ENCODE assay signal across 23 cellular contexts in the genomic region with DNA sequence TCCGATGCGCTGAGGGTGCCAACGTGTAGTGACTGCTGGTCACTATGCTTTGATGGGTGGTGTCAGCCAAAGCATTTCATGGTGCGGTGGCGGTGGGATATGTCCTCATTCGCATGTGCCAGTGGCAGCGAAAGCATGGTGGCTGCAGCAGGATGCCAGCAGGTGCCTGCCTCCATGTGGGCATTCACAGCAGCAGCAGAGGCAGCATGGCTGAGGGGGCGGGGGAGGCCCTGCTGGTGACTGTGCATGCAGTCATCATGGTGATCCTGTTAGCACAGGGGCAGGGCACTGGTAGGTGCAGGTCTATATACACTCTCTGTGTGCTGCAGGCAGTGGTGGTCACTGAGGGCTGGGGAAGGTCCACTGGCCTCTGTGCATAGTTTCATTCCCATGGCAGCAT. TPM values are rescaled to one million over a fixed set of nuclear protein-coding genes. Genes with fewer than 3 reads are reported as not detected.
DNase-seq lines count a peak whose midpoint lies in the region; ATAC-seq, FAIRE-seq and TF ChIP-seq lines count a peak whose summit lies in the region.
"Had no signal": no experiment of that assay in that cellular context is flagged by ENCODE, and none has a peak within 500 bp of the region (broad histone marks: within the 10 kb centered on the region; RNA-seq: fewer than 3 reads in every experiment).

No MANE protein-coding gene starts in this region.

- H3K23me2 ChIP-seq in H1 (ENCODE audit: low read depth, low read length): no peaks in the 10 kb centered on the region

- H3K4ac ChIP-seq in H1 (replicated peaks; ENCODE audit: insufficient read length, low read depth, low read length): no peak overlapping the region

- H3K9me3 Mint-ChIP-seq in activated T-cell treated with anti-CD3 and anti-CD28 coated beads, Interleukin-2, amount 50 U/mL, for 24 hours: no peaks in the 10 kb centered on the region
- H3K9me3 Mint-ChIP-seq in activated T-cell treated with anti-CD3 and anti-CD28 coated beads, Interleukin-2, amount 50 U/mL, for 4 hours: peaks cover 4% of the 10 kb centered on the region
- H3K9me3 Mint-ChIP-seq: T-helper 1 cell treated with Interleukin-12 subunit alpha and Interleukin-12 subunit beta and Interleukin-4 antibody, amounts not matched to agents 30 μg/mL and 1 μg/mL, for 36 hours had no signal

- H2AK5ac ChIP-seq in H1 (ENCODE audit: low read depth, low read length): 0 out of 2 replicates have a peak overlapping the region, but pooled peaks have one; percentile 79

- H3K4me1 Mint-ChIP-seq in activated T-cell treated with anti-CD3 and anti-CD28 coated beads, Interleukin-2, amount 50 U/mL, for 24 hours (ENCODE audit: low read depth): peaks cover 16% of the 10 kb centered on the region
- H3K4me1 Mint-ChIP-seq in activated T-cell treated with anti-CD3 and anti-CD28 coated beads, Interleukin-2, amount 50 U/mL, for 4 hours (ENCODE audit: low read depth): peaks cover 3% of the 10 kb centered on the region
- H3K4me1 Mint-ChIP-seq: nephron progenitor cell had no signal

- H2BK120ac ChIP-seq in H1 (replicated peaks; ENCODE audit: low read depth, low read length): no peak overlapping the region

- H3K9ac ChIP-seq in H1 (replicated peaks in 1 of 4; ENCODE audit: extremely low read depth in 1 of 4, low read depth in 3 of 4, low read length in 3 of 4): no peak overlapping the region
- H3K9ac ChIP-seq: BLaER1 treated with 17β-estradiol and CSF1 and Interleukin-3, amounts not matched to agents 10 nM and 100 nM had no signal

- H3K36me3 ChIP-seq in HEK293 (ENCODE audit: control insufficient read depth in 2 of 2, insufficient read depth in 1 of 2, low read length in 2 of 2) (no peaks in the 10 kb centered on the region), H1 (ENCODE audit: control insufficient read depth in 2 of 4, insufficient read depth in 4 of 4, low read length in 3 of 4) (no peaks in the 10 kb centered on the region; a peak in 1 of 8 replicates)
- H3K36me3 ChIP-seq: cardiac muscle cell, SJSA1 had no signal

- H2BK15ac ChIP-seq in H1 (ENCODE audit: low read length): no peak overlapping the region

- H4K20me1 ChIP-seq in H1 (replicated peaks in 1 of 2; ENCODE audit: control insufficient read depth in 1 of 2, insufficient read depth in 2 of 2, low read length in 2 of 2): peaks cover 0 to 2% of the 10 kb centered on the region in 2 experiments

- H3K4me1 ChIP-seq in HEK293 (ENCODE audit: control insufficient read depth, insufficient read depth, low read length) (no peaks in the 10 kb centered on the region), H1 (replicated peaks in 1 of 4; ENCODE audit: control insufficient read depth in 3 of 4, insufficient read depth in 4 of 4, low read length in 3 of 4) (no peaks in the 10 kb centered on the region)
- H3K4me1 ChIP-seq: left lung, sigmoid colon, SJSA1, vagina had no signal

- peaks cover 25% of the 10 kb centered on the region for H3K36me3 Mint-ChIP-seq in activated T-cell treated with anti-CD3 and anti-CD28 coated beads, Interleukin-2, amount 50 U/mL, for 24 hours (ENCODE audit: low read depth)
- peaks cover 19% of the 10 kb centered on the region for H3K36me3 Mint-ChIP-seq in activated T-cell treated with anti-CD3 and anti-CD28 coated beads, Interleukin-2, amount 50 U/mL, for 4 hours (ENCODE audit: insufficient read depth)

- no peak overlapping the region for H2BK20ac ChIP-seq in H1 (ENCODE audit: low read length)

- TF ChIP-seq RAD21 in H1 (IDR thresholded peaks at IDR 0.05 in 1 of 2, conservative IDR thresholded peaks at IDR 0.05 in 1 of 2; ENCODE audit: low read depth in 2 of 2, low read length in 2 of 2): no peak

- no peak overlapping the region for H3K23ac ChIP-seq in H1 (ENCODE audit: insufficient read length)

- no peak for ATAC-seq in activated T-cell treated with anti-CD3 and anti-CD28 coated beads, Interleukin-2, amount 50 U/mL, for 4 hours
- ATAC-seq: left lung had no signal

- no peak for TF ChIP-seq EP300 in H1 (IDR thresholded peaks at IDR 0.05; ENCODE audit: borderline replicate concordance in 1 of 2, low read depth in 2 of 2, low read length in 2 of 2)

- no peaks in the 10 kb centered on the region for H3K9me3 ChIP-seq in HEK293 (ENCODE audit: control insufficient read depth, insufficient read depth, low read depth, low read length)
- peaks cover 0 to 1% of the 10 kb centered on the region in 2 experiments; a peak in 2 of 4 replicates for H3K9me3 ChIP-seq in H1 (ENCODE audit: insufficient read depth in 2 of 2, low read depth in 1 of 2, low read length in 1 of 2)
- H3K9me3 ChIP-seq: left lung, sigmoid colon, SJSA1, vagina had no signal

- H3K4me3 Mint-ChIP-seq in activated T-cell treated with anti-CD3 and anti-CD28 coated beads, Interleukin-2, amount 50 U/mL, for 24 hours: no peak overlapping the region
- no peak overlapping the region for H3K4me3 Mint-ChIP-seq in activated T-cell treated with anti-CD3 and anti-CD28 coated beads, Interleukin-2, amount 50 U/mL, for 4 hours
- H3K4me3 Mint-ChIP-seq: dendritic cell treated with granulocyte-macrophage colony-stimulating factor and Interleukin-4, amounts not matched to agents 40 ng/mL and 50 ng/mL, for 4 days; IgD-negative memory B cell; nephron progenitor cell; T-helper 1 cell treated with Interleukin-12 subunit alpha and Interleukin-12 subunit beta and Interleukin-4 antibody, amounts not matched to agents 30 μg/mL and 1 μg/mL, for 36 hours had no signal

- no peak overlapping the region for H2BK12ac ChIP-seq in H1 (ENCODE audit: low read depth, low read length)

- no peak overlapping the region for H3K27ac Mint-ChIP-seq in activated T-cell treated with anti-CD3 and anti-CD28 coated beads, Interleukin-2, amount 50 U/mL, for 24 hours
- H3K27ac Mint-ChIP-seq: dendritic cell treated with granulocyte-macrophage colony-stimulating factor and Interleukin-4, amounts not matched to agents 40 ng/mL and 50 ng/mL, for 4 days; IgD-negative memory B cell; nephron progenitor cell; T-helper 1 cell treated with Interleukin-12 subunit alpha and Interleukin-12 subunit beta and Interleukin-4 antibody, amounts not matched to agents 30 μg/mL and 1 μg/mL, for 36 hours had no signal

- H3K27me3 Mint-ChIP-seq in activated T-cell treated with anti-CD3 and anti-CD28 coated beads, Interleukin-2, amount 50 U/mL, for 24 hours: no peaks in the 10 kb centered on the region
- no peaks in the 10 kb centered on the region for H3K27me3 Mint-ChIP-seq in activated T-cell treated with anti-CD3 and anti-CD28 coated beads, Interleukin-2, amount 50 U/mL, for 4 hours (ENCODE audit: low read depth)
- H3K27me3 Mint-ChIP-seq: dendritic cell treated with granulocyte-macrophage colony-stimulating factor and Interleukin-4, amounts not matched to agents 40 ng/mL and 50 ng/mL, for 4 days; IgD-negative memory B cell had no signal

- H4K5ac ChIP-seq in H1 (ENCODE audit: insufficient read length, low read depth, low read length): no peak overlapping the region

- H3K4me3 ChIP-seq in HEK293 (ENCODE audit: low read depth, low read length) (no peak overlapping the region), H1 (ENCODE audit: extremely low read depth in 1 of 4, insufficient read depth in 2 of 4, low read depth in 3 of 4, low read length in 4 of 4) (no peak overlapping the region)
- H3K4me3 ChIP-seq: BLaER1 treated with 17β-estradiol and CSF1 and Interleukin-3, amounts not matched to agents 10 nM and 100 nM; cardiac muscle cell; left lung; sigmoid colon; SJSA1; vagina had no signal

- peaks cover 0 to 36% of the 10 kb centered on the region in 2 experiments; a peak in 3 of 4 replicates for H3K79me2 ChIP-seq in H1 (ENCODE audit: control insufficient read depth in 1 of 2, insufficient read depth in 2 of 2, low read length in 2 of 2)

- TF ChIP-seq CTCF in HEK293 (tag by site-specific recombination; IDR thresholded peaks at IDR 0.05) (no peak), H1 (IDR thresholded peaks at IDR 0.05; ENCODE audit: control extremely low read depth in 1 of 3, insufficient read depth in 1 of 3, low read depth in 1 of 3, low read length in 3 of 3) (no peak)

- H3K27ac ChIP-seq in HEK293 (ENCODE audit: extremely low read depth, low read depth, low read length) (no peak overlapping the region), H1 (ENCODE audit: low read depth, low read length) (no peak overlapping the region)
- H3K27ac ChIP-seq: BLaER1 treated with 17β-estradiol and CSF1 and Interleukin-3, amounts not matched to agents 10 nM and 100 nM; cardiac muscle cell; left lung; sigmoid colon; SJSA1; vagina had no signal

- CTCF ChIA-PET in HEK293 (lab: Yijun Ruan, JAX) (interaction anchor here (2.9 to 7.6 kb wide), 3 partner anchors 9 to 341 kb away, joined by 8 to 44 read pairs (median 42); no protein-coding TSS in a partner anchor), H1 (lab: Charles Lee; ENCODE audit: partially characterized antibody) (interaction anchor here (1.0 to 4.8 kb wide), 6 partner anchors 9 to 326 kb away, joined by 3 to 27 read pairs (median 4); no protein-coding TSS in a partner anchor)

- no peak for TF ChIP-seq POLR2A in H1 (IDR thresholded peaks at IDR 0.05; ENCODE audit: control extremely low read depth in 1 of 2, low read depth in 2 of 2, low read length in 2 of 2)

- WGBS in H1 (ENCODE audit: extremely low coverage in 1 of 2, insufficient coverage in 1 of 2, insufficient read length in 1 of 2, insufficient replicate concordance in 2 of 2, low coverage in 1 of 2, low lambda C conversion rate in 2 of 2, missing lambda C conversion rate in 1 of 2), 2 experiments: 81% methylated on average over 8 of the region's 8 CpGs; no CpG with 5 or more reads in 1 of the 2 experiments

- no peak overlapping the region for H3K14ac ChIP-seq in H1 (ENCODE audit: insufficient read length)

- 0 out of 2 replicates have a peak overlapping the region, but pooled peaks have one; percentile 57 for H4K8ac ChIP-seq in H1 (ENCODE audit: extremely low read depth, insufficient read depth, low read length)

- H3K4me2 ChIP-seq in H1 (ENCODE audit: insufficient read depth in 1 of 2, low read depth in 2 of 2, low read length in 2 of 2): no peak overlapping the region
- H3K4me2 ChIP-seq: BLaER1 treated with 17β-estradiol and CSF1 and Interleukin-3, amounts not matched to agents 10 nM and 100 nM had no signal

- H3K27me3 ChIP-seq in H1 (replicated peaks in 1 of 4; ENCODE audit: control insufficient read depth in 3 of 4, extremely low read depth in 1 of 4, insufficient read depth in 3 of 4, low read length in 3 of 4): no peaks in the 10 kb centered on the region
- H3K27me3 ChIP-seq: BLaER1 treated with 17β-estradiol and CSF1 and Interleukin-3, amounts not matched to agents 10 nM and 100 nM; cardiac muscle cell; left lung; sigmoid colon; SJSA1; vagina had no signal

- peak overlapping the region; percentile 6; the same call in 1 of the 2 replicates for H3K18ac ChIP-seq in H1 (ENCODE audit: extremely low read depth, low read length)

- H2BK5ac ChIP-seq in H1 (ENCODE audit: low read depth, low read length): peak overlapping the region; percentile 53; the same call in 1 of the 2 replicates

- POLR2A ChIA-PET in HEK293 (lab: Yijun Ruan, JAX): no interaction called here
- POLR2A ChIA-PET in H1 (lab: Charles Lee; ENCODE audit: partially characterized antibody): no interaction called here

- DNase-seq in activated T-cell treated with anti-CD3 and anti-CD28 coated beads, Interleukin-2, amount 50 U/mL, for 24 hours: peak; percentile 36
- DNase-seq in activated T-cell treated with anti-CD3 and anti-CD28 coated beads, Interleukin-2, amount 50 U/mL, for 4 hours: no peak
- DNase-seq in H1 (ENCODE audit: low read depth in 1 of 2, low spot score in 2 of 2) (no peak), SW480 (ENCODE audit: low spot score) (no peak), AG08395 (ENCODE audit: low spot score) (no peak), NCI-H446 (lab: John Stamatoyannopoulos, UW) (no peak)
- peak; percentile 12 for DNase-seq in stimulated activated CD4-positive, alpha-beta T cell treated with anti-CD3 and anti-CD28 coated beads, Interleukin-4, amount 100 ng/mL, for 1 hour
- DNase-seq: Calu3, head of caudate nucleus, midbrain, NCI-H2171 treated with DMSO at 0.1 percent for 48 hours, NCI-H82, nephron progenitor cell, sigmoid colon had no signal

- no peaks in the 10 kb centered on the region; the same call in 1 of the 2 replicates for H3K79me1 ChIP-seq in H1 (ENCODE audit: low read depth, low read length)

- FAIRE-seq in H1 (lab: Jason Lieb, UNC): no peak

- H2AFZ ChIP-seq in H1 (ENCODE audit: low read length): no peak overlapping the region

- no peak overlapping the region for H3K56ac ChIP-seq in H1 (replicated peaks; ENCODE audit: insufficient read length, low read depth, low read length)

- peak overlapping the region; percentile 8 for H4K91ac ChIP-seq in H1 (replicated peaks; ENCODE audit: insufficient read length, low read length)

RNA-seq across cellular contexts. Expression of a gene that starts 22.0 kb away (rescaled TPM):
- total RNA-seq in activated T-cell treated with anti-CD3 and anti-CD28 coated beads, Interleukin-2, amount 50 U/mL, for 4 hours: 1 to 10 TPM; 5.4 to 6.4 (median 5.9) TPM
- total RNA-seq in H1 (2021; fragmentation: NEBNext Ultra II Directional; extraction: Animal tissue kit (Norgen Biotek cat#: 25700)): 21.3 and 21.9 TPM in 2 replicates
- polyA plus RNA-seq in H1 (2011; rRNA removed): 7.7 and 11.8 TPM in 2 replicates
- 16.6 TPM for polyA plus RNA-seq in H1 (2011; cell fraction: cytosol; rRNA removed)
- 8.2 TPM for polyA plus RNA-seq in H1 (2011; cell fraction: nucleus; rRNA removed)
- polyA plus RNA-seq in H1 (2012, experiment 1 of 2): 17.4 to 23.1 TPM (median 18.4 TPM) in 4 replicates
- polyA plus RNA-seq in H1 (2012, experiment 2 of 2): 1.8 TPM
- 13.2 TPM for polyA plus RNA-seq in H1 (2013, experiment 1 of 2)
- polyA plus RNA-seq in H1 (2013, experiment 2 of 2): 10.8 TPM
- 20.0 and 33.3 TPM in 2 replicates for polyA minus RNA-seq in H1 (2011; rRNA and poly(A)+ RNA removed)
- 15.3 TPM for polyA minus RNA-seq in H1 (2011; cell fraction: cytosol; rRNA and poly(A)+ RNA removed)
- 27.3 TPM for polyA minus RNA-seq in H1 (2011; cell fraction: nucleus; rRNA and poly(A)+ RNA removed)

RNA-seq across cellular contexts. Expression of a gene that starts 22.1 kb away (rescaled TPM):
- 1 to 10 TPM; 2.0 to 2.5 (median 2.1) TPM for total RNA-seq in activated T-cell treated with anti-CD3 and anti-CD28 coated beads, Interleukin-2, amount 50 U/mL, for 4 hours
- 1.8 and 2.7 TPM in 2 replicates for total RNA-seq in H1 (2021; fragmentation: NEBNext Ultra II Directional; extraction: Animal tissue kit (Norgen Biotek cat#: 25700))
- 1.0 and 2.2 TPM in 2 replicates for polyA plus RNA-seq in H1 (2011; rRNA removed)
- polyA plus RNA-seq in H1 (2011; cell fraction: cytosol; rRNA removed): 2.1 TPM
- 0.94 TPM for polyA plus RNA-seq in H1 (2011; cell fraction: nucleus; rRNA removed)
- 1.4 to 4.2 TPM (median 2.3 TPM) in 4 replicates for polyA plus RNA-seq in H1 (2012, experiment 1 of 2)
- 0.20 TPM for polyA plus RNA-seq in H1 (2012, experiment 2 of 2)
- polyA plus RNA-seq in H1 (2013, experiment 1 of 2): 3.2 TPM
- 3.4 TPM for polyA plus RNA-seq in H1 (2013, experiment 2 of 2)
- 0.79 and 1.3 TPM in 2 replicates for polyA minus RNA-seq in H1 (2011; rRNA and poly(A)+ RNA removed)
- 1.3 TPM for polyA minus RNA-seq in H1 (2011; cell fraction: cytosol; rRNA and poly(A)+ RNA removed)
- polyA minus RNA-seq in H1 (2011; cell fraction: nucleus; rRNA and poly(A)+ RNA removed): 3.1 TPM

Comparison
In these comparisons a context has a peak if more than half of its experiments do, and no peak if none do; other contexts are left out.
1. DNase-seq: peak in activated T-cell treated with anti-CD3 and anti-CD28 coated beads, Interleukin-2, amount 50 U/mL, for 24 hours (single experiment) and stimulated activated CD4-positive, alpha-beta T cell treated with anti-CD3 and anti-CD28 coated beads, Interleukin-4, amount 100 ng/mL, for 1 hour (single experiment); none in activated T-cell treated with anti-CD3 and anti-CD28 coated beads, Interleukin-2, amount 50 U/mL, for 4 hours (single experiment), H1 (0 of 2), SW480 (single experiment), AG08395 (single experiment) and NCI-H446 (0 of 2).